8 cellular contexts compared by ENCODE assay signal in the genomic region with DNA sequence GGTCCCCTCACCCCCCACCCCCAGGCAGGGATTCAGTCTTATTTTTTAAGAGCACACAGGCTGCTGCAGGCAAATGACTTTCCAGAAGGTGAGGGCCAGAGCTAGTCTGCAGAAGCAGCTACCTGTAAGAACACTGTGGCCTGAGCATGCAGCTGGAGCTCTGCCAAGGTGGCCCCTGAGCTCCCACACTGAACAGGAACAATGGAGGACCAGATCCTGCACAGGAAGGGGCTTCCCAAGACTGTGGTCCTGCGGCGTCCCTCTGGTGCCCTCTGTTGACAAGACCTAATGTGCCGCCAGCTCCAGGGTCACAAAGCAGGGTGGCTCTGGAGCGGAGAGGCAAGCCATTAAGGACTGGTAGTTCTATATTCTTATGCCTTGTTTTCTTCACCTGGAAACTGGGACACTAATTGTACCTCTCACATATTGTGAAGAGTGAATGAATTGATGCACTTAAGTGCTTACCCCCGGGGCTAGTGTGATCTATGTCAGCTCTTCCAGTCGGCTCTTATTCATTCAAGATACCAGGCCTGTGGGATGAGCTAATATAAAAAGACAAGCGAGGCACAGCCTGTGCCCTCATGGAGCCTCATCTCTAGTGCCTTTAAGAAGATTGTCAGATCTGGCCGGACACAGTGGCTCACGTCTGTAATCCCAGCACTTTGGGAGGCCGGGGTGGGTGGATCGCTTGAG. TPM values are rescaled to one million over a fixed set of nuclear protein-coding genes. Genes with fewer than 3 reads are reported as not detected.
DNase-seq lines count a peak whose midpoint lies in the region; ATAC-seq, FAIRE-seq and TF ChIP-seq lines count a peak whose summit lies in the region.

No MANE protein-coding gene starts in this region.

- no peak for ATAC-seq in HG02852 (IDR thresholded peaks at IDR 0.05; ENCODE audit: unreplicated experiment)
- ATAC-seq in HG03378 (IDR thresholded peaks at IDR 0.05; ENCODE audit: unreplicated experiment) = no peak

- H4K20me1 ChIP-seq in OCI-LY3 (ENCODE audit: insufficient read depth, low read length) = no peaks in the 10 kb centered on the region

- no peak overlapping the region for H3K27ac ChIP-seq in HUES6 (ENCODE audit: low read depth, low read length)
- no peak overlapping the region for H3K27ac ChIP-seq in OCI-LY3 (ENCODE audit: low read length)

- H3K36me3 ChIP-seq in HUES6 (ENCODE audit: control insufficient read depth, insufficient read depth, low read length) = no peaks in the 10 kb centered on the region
- no peaks in the 10 kb centered on the region for H3K36me3 ChIP-seq in OCI-LY3 (replicated peaks; ENCODE audit: low read depth, low read length)

- H3K4me3 ChIP-seq in HUES6 (ENCODE audit: low read depth, low read length) (peak overlapping the region; percentile 26; the same call in 1 of the 2 replicates), OCI-LY3 (ENCODE audit: low read length) (peak overlapping the region; percentile 63)

- H3K4me2 ChIP-seq in OCI-LY3 (ENCODE audit: low read length) = peak overlapping the region; percentile 73

- peak overlapping the region; percentile 94 for H2AFZ ChIP-seq in OCI-LY3 (ENCODE audit: low read depth, low read length)

- H3K4me1 ChIP-seq in HUES6 (ENCODE audit: control insufficient read depth, insufficient read depth, low read length) = no peaks in the 10 kb centered on the region
- H3K4me1 ChIP-seq in OCI-LY3 (ENCODE audit: low read length) = peaks cover 5% of the 10 kb centered on the region; the same call in 1 of the 2 replicates

- peak; percentile 57 for FAIRE-seq in G401.6 (lab: Jason Lieb, UNC)

- peak; percentile 83 for DNase-seq in ecto neural progenitor cell (ENCODE audit: low spot score)
- DNase-seq in mucosa of gallbladder (ENCODE audit: low spot score) = peak; percentile 28
- no peak for DNase-seq in T-helper 9 cell

- 0 out of 2 replicates have a peak, but pooled peaks cover 4% of the 10 kb centered on the region for H3K9me3 ChIP-seq in HUES6 (ENCODE audit: control insufficient read depth, insufficient read depth, low read depth, low read length)
- no peaks in the 10 kb centered on the region for H3K9me3 ChIP-seq in OCI-LY3 (ENCODE audit: insufficient read depth, low read length)

- H3K27me3 ChIP-seq in HUES6 (ENCODE audit: control insufficient read depth, insufficient read depth, low read length) (no peaks in the 10 kb centered on the region), OCI-LY3 (ENCODE audit: low read depth, low read length) (no peaks in the 10 kb centered on the region)

- peak; percentile 74 for TF ChIP-seq CTCF in OCI-LY3 (IDR thresholded peaks at IDR 0.05; ENCODE audit: low read depth, low read length)

- no peak overlapping the region for H3K9ac ChIP-seq in HUES6 (ENCODE audit: low read length)
- no peak overlapping the region for H3K9ac ChIP-seq in OCI-LY3 (ENCODE audit: low read length)

- no peaks in the 10 kb centered on the region for H3K79me2 ChIP-seq in OCI-LY3 (ENCODE audit: low read length)

RNA-seq across cellular contexts. Expression of gene BEND7, which starts 8.0 kb away (rescaled TPM):
- total RNA-seq in mucosa of gallbladder = 43.5 TPM

RNA-seq across cellular contexts. Expression of gene PRPF18, which starts 49.9 kb away (rescaled TPM):
- 18.6 TPM for total RNA-seq in mucosa of gallbladder
